ENCODE assay signal across 8 cellular contexts in the genomic region with DNA sequence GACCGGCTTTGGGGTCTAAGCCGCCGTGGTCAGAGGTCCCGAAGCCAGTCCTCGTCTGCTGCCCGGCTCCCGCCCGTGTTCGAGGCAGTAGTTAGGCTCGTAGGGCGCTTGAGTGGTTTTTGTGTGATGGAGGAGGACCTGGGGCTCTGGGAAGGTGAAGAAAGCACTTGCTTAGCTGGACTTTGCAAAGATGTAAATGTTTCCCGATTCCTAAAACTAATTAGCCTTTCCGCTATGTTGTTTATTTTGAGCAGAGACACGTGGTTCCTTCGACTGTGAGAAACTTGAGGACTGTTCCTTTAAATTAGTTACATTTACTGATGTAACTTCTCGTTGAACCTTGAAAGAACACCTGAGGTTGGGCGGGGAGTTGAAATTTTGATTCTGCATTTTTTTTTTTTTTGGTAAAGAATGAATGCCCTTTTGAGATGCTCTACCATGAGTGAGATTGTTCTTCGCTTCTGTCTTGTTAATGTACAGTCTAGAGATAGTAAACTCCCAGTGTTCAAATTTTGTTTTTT. TPM values are rescaled to one million over a fixed set of nuclear protein-coding genes. Genes with fewer than 3 reads are reported as not detected.
A peak's percentile ranks its signal among the peaks of the same experiment; 100 is the strongest.
DNase-seq lines count a peak whose midpoint lies in the region; ATAC-seq and TF ChIP-seq lines count a peak whose summit lies in the region.

No MANE protein-coding gene starts in this region.

- whole genome bisulfite sequencing in stomach, 5 donors: 1 to 2% (median 1%) methylated on average over 15 to 18 of the region's 18 CpGs

- H3K27me3 ChIP-seq in stomach: no peaks in the 10 kb centered on the region

- TF ChIP-seq POLR2A in NB4 (IDR thresholded peaks at IDR 0.05; ENCODE audit: extremely low read depth, insufficient read length) (no peak), stomach (IDR thresholded peaks at IDR 0.05) (no peak)

- intact Hi-C loops in stomach (cut with DNase I; ENCODE audit: low total_unique reads): no loop called here

- peaks cover 0 to 7% (median 0%) of the 10 kb centered on the region in 4 donors for H3K9me3 ChIP-seq in stomach

- peaks cover 6 to 46% (median 28%) of the 10 kb centered on the region in 4 donors for H3K4me1 ChIP-seq in stomach

- DNase-seq in NB4 (ENCODE audit: low read depth): no peak
- DNase-seq in iPS-NIHi11 (ENCODE audit: low spot score): peak; percentile 10
- no peak for DNase-seq in stomach
- no peak for DNase-seq in activated gamma-delta T cell treated with Interleukin-2 at 50 U/mL for 16 hours

- no peaks in the 10 kb centered on the region for H3K36me3 ChIP-seq in stomach

- TF ChIP-seq EP300 in stomach (IDR thresholded peaks at IDR 0.05): no peak

- H3K27ac ChIP-seq in angular gyrus (ENCODE audit: low read depth, low read length): peak overlapping the region; percentile 98
- peak overlapping the region; percentile 95 to 100 (median 97) for H3K27ac ChIP-seq in stomach

- TF ChIP-seq CTCF in NB4 (IDR thresholded peaks at IDR 0.05; ENCODE audit: low read depth, low read length): no peak
- no peak for TF ChIP-seq CTCF in stomach (IDR thresholded peaks at IDR 0.05)

- peak; percentile 1 for ATAC-seq in GM21737 (IDR thresholded peaks at IDR 0.05; ENCODE audit: unreplicated experiment)
- ATAC-seq in HG02884 (IDR thresholded peaks at IDR 0.05; ENCODE audit: unreplicated experiment): no peak

- H3K4me3 ChIP-seq in GM08714 (ENCODE audit: low read length): peak overlapping the region; percentile 100
- peak overlapping the region; percentile 96 for H3K4me3 ChIP-seq in NB4 (ENCODE audit: low read depth, low read length)
- peak overlapping the region; percentile 78 to 90 (median 88) for H3K4me3 ChIP-seq in stomach

RNA-seq across cellular contexts. Expression of a gene that starts 33.9 kb away (rescaled TPM):
- total RNA-seq in stomach: 10 to 100 TPM; 41.4 to 72.4 (median 58.9) TPM
- 10 to 100 TPM; 23.6 to 45.6 (median 26.1) TPM for polyA plus RNA-seq in stomach
